In the genomic region with DNA sequence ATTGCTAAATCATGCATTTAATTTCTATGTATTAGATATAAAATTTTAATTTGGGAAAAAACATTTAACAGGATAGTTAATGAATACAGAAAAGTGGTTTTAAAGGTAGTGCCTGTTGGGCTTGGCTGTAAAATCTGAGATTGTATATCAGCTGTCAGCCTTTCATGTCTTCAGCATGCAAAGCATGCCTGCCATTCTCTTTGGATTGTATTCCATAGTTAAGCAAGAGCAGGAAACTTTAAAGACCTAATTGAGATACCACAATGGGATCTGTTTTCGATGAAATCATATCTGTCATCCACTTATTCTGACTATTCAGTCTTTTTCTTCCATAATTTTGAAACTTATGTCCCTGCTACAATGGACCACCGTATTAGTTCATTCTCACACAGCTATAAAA, we compare ENCODE assay signal across 17 cellular contexts.
"Had no signal": no experiment of that assay in that cellular context is flagged by ENCODE, and none has a peak within 500 bp of the region (broad histone marks: within the 10 kb centered on the region; RNA-seq: fewer than 3 reads in every experiment).

No MANE protein-coding gene starts in this region.

- H3K27ac Mint-ChIP-seq: mesothelial cell of epicardium had no signal

- H3K27me3 ChIP-seq: esophagus muscularis mucosa, foreskin keratinocyte, gastroesophageal sphincter, heart left ventricle, left lung had no signal

- H3K4me3 Mint-ChIP-seq: mesothelial cell of epicardium had no signal

- H3K4me1 ChIP-seq: gastroesophageal sphincter, left lung, lower lobe of right lung had no signal

- H3K4me3 ChIP-seq: coronary artery, dorsolateral prefrontal cortex, esophagus muscularis mucosa, gastroesophageal sphincter, heart left ventricle, left lung, lower lobe of right lung, mucosa of descending colon had no signal

- H3K36me3 Mint-ChIP-seq: mesothelial cell of epicardium had no signal

- H3K27ac ChIP-seq: coronary artery, dorsolateral prefrontal cortex, esophagus muscularis mucosa, foreskin keratinocyte, gastroesophageal sphincter, heart left ventricle, left lung, lower lobe of right lung had no signal

- DNase-seq: dermis blood vessel endothelial cell; dorsolateral prefrontal cortex; effector CD4-positive, alpha-beta T cell; effector memory CD4-positive, alpha-beta T cell; foreskin keratinocyte; heart left ventricle; hippocampal formation; left cardiac atrium; left lung; left ventricle myocardium superior; lower lobe of right lung; mesenchymal stem cell; mucosa of descending colon had no signal

- H3K9me3 ChIP-seq: esophagus muscularis mucosa, gastroesophageal sphincter, left lung, lower lobe of right lung, mucosa of descending colon had no signal

- ATAC-seq: foreskin keratinocyte, gastroesophageal sphincter, heart left ventricle, left cardiac atrium, left lung, left ventricle myocardium superior, lower lobe of right lung, mucosa of descending colon had no signal

- H3K36me3 ChIP-seq: esophagus muscularis mucosa, gastroesophageal sphincter, heart left ventricle, left lung, lower lobe of right lung had no signal
